In genomic region chr22:20175597-20175900, GRCh38 we compare ENCODE assay signal across 29 cellular contexts. TPM values are rescaled to one million over a fixed set of nuclear protein-coding genes. Genes with fewer than 3 reads are reported as not detected.
DNase-seq lines count a peak whose midpoint lies in the region; TF ChIP-seq lines count a peak whose summit lies in the region.
"Had no signal": no experiment of that assay in that cellular context is flagged by ENCODE, and none has a peak within 500 bp of the region (broad histone marks: within the 10 kb centered on the region; RNA-seq: fewer than 3 reads in every experiment).

No MANE protein-coding gene starts in this region.

- no peaks in the 10 kb centered on the region for H4K20me1 ChIP-seq in GM23248 (ENCODE audit: insufficient read depth)

- no peak overlapping the region for H3K27ac ChIP-seq in GM23248
- H3K27ac ChIP-seq: adrenal gland, esophagus squamous epithelium, parathyroid adenoma, right lobe of liver, SJCRH30, testis had no signal

- no peak overlapping the region for H2AFZ ChIP-seq in GM23248
- H2AFZ ChIP-seq: parathyroid adenoma had no signal

- H3K36me3 ChIP-seq in GM23248 (ENCODE audit: low read depth): no peaks in the 10 kb centered on the region
- H3K36me3 ChIP-seq: adrenal gland, esophagus squamous epithelium, right lobe of liver, SJCRH30 had no signal

- no peaks in the 10 kb centered on the region for H3K4me1 ChIP-seq in GM23248 (ENCODE audit: insufficient read depth)
- H3K4me1 ChIP-seq: adrenal gland, esophagus squamous epithelium, parathyroid adenoma had no signal

- H3K79me2 ChIP-seq in GM23248 (ENCODE audit: insufficient read depth): no peaks in the 10 kb centered on the region
- H3K79me2 ChIP-seq: parathyroid adenoma had no signal

- H3K4me2 ChIP-seq in GM23248 (ENCODE audit: unreplicated experiment): no peak overlapping the region

- H3K4me3 ChIP-seq in GM23248: no peak overlapping the region
- H3K4me3 ChIP-seq: adrenal gland, esophagus squamous epithelium, right lobe of liver, SJCRH30, testis had no signal

- H3F3A ChIP-seq in GM23248 (ENCODE audit: insufficient read depth): no peaks in the 10 kb centered on the region

- peaks cover 8% of the 10 kb centered on the region for H3K27me3 ChIP-seq in GM23248 (replicated peaks; ENCODE audit: insufficient read depth)
- H3K27me3 ChIP-seq: adrenal gland, right lobe of liver, testis had no signal

- TF ChIP-seq CTCF in AG09319 (IDR thresholded peaks at IDR 0.05; ENCODE audit: low read depth, low read length): peak; percentile 27

- H3K9me2 ChIP-seq in GM23248 (ENCODE audit: insufficient read depth): no peaks in the 10 kb centered on the region

- no peaks in the 10 kb centered on the region for H3K9me3 ChIP-seq in GM23248 (ENCODE audit: low read depth)
- H3K9me3 ChIP-seq: adrenal gland, esophagus squamous epithelium, right lobe of liver, SJCRH30, testis had no signal

- in situ Hi-C loops in GM23248 (cut with MboI): no loop called here

- H3K9ac ChIP-seq in GM23248: no peak overlapping the region
- H3K9ac ChIP-seq: parathyroid adenoma had no signal

- 26% methylated on average over 12 of the region's 12 CpGs for WGBS in GM23248 (ENCODE audit: low coverage in 1 of 2, low lambda C conversion rate in 2 of 2, missing lambda C conversion rate in 2 of 2), 2 experiments

- DNase-seq in AG09319 (ENCODE audit: extremely low read depth, low read depth) (peak; percentile 30), GM23248 (peak; percentile 25), RPMI7951 (ENCODE audit: low read depth) (peak; percentile 17), fibroblast of peridontal ligament (ENCODE audit: extremely low read depth) (peak; percentile 62), hippocampal formation (lab: John Stamatoyannopoulos, UW) (no peak)
- no peak for DNase-seq in stimulated activated naive CD4-positive, alpha-beta T cell treated with Interleukin-2 at 50 U/mL for 16 hours (lab: John Stamatoyannopoulos, UW)
- DNase-seq in activated T-cell treated with anti-CD3 and anti-CD28 coated beads, Interleukin-2, amount 50 U/mL, for 48 hours: no peak
- DNase-seq: activated CD4-positive, alpha-beta T cell treated with anti-CD3 and anti-CD28 coated beads for 36 hours; activated CD8-positive, alpha-beta memory T cell treated with anti-CD3 and anti-CD28 coated beads for 24 hours; activated T-cell treated with anti-CD3 and anti-CD28 coated beads, Interleukin-2, amount 50 U/mL, for 24 hours; adrenal gland; CD8-positive, alpha-beta T cell; cortex of kidney; DMS 273 treated with DMSO at 0.1 percent for 48 hours; esophagus squamous epithelium; kidney glomerular epithelial cell; mammary epithelial cell; NCI-H1048; NCI-H187; NCI-H345; right lobe of liver; stimulated activated CD4-positive, alpha-beta T cell treated with anti-CD3 and anti-CD28 coated beads, Interleukin-12 subunit alpha, Interleukin-12 subunit beta, amount 100 ng/mL, for 4 hours; stimulated activated CD4-positive, alpha-beta T cell treated with anti-CD3 and anti-CD28 coated beads, Interleukin-4, amount 100 ng/mL, for 4 hours; stimulated activated naive CD4-positive, alpha-beta T cell; testis had no signal

RNA-seq across cellular contexts. Expression of gene CCDC188, which starts 24.7 kb away (rescaled TPM):
- total RNA-seq in GM23248 (2014; rRNA removed; shearing (Covaris generic)): 0.76 and 1.8 TPM in 2 replicates
- polyA plus RNA-seq in GM23248 (2016; fragmentation: Nextera tagmentation; extraction: Ambion mirVana): 1.2 TPM in 2 replicates
- 0.68 TPM in 1 of 2 replicates, not detected in the other for total RNA-seq in RPMI7951 (2014; rRNA removed; shearing (Covaris generic))
- total RNA-seq: activated CD4-positive, alpha-beta T cell treated with anti-CD3 and anti-CD28 coated beads for 36 hours; bronchial epithelial cell; CD8-positive, alpha-beta T cell; right lobe of liver; SJCRH30 had no signal
- polyA plus RNA-seq: neural cell had no signal

RNA-seq across cellular contexts. Expression of gene ZDHHC8, which starts 43.9 kb away (rescaled TPM):
- total RNA-seq in GM23248 (2014; rRNA removed; shearing (Covaris generic)): 18.7 and 22.8 TPM in 2 replicates
- polyA plus RNA-seq in GM23248 (2016; fragmentation: Nextera tagmentation; extraction: Ambion mirVana): 13.0 and 16.1 TPM in 2 replicates
- total RNA-seq in RPMI7951 (2014; rRNA removed; shearing (Covaris generic)): 3.4 TPM in 2 replicates

RNA-seq across cellular contexts. Expression of gene TRMT2A, which starts 58.5 kb away (rescaled TPM):
- total RNA-seq in GM23248 (2014; rRNA removed; shearing (Covaris generic)): 72.0 and 79.0 TPM in 2 replicates
- 38.1 and 42.2 TPM in 2 replicates for polyA plus RNA-seq in GM23248 (2016; fragmentation: Nextera tagmentation; extraction: Ambion mirVana)
- total RNA-seq in RPMI7951 (2014; rRNA removed; shearing (Covaris generic)): 14.7 and 16.2 TPM in 2 replicates

RNA-seq across cellular contexts. Expression of gene RANBP1, which starts 59.6 kb away (rescaled TPM):
- 195 and 233 TPM in 2 replicates for total RNA-seq in GM23248 (2014; rRNA removed; shearing (Covaris generic))
- polyA plus RNA-seq in GM23248 (2016; fragmentation: Nextera tagmentation; extraction: Ambion mirVana): 252 and 253 TPM in 2 replicates
- total RNA-seq in RPMI7951 (2014; rRNA removed; shearing (Covaris generic)): 528 and 684 TPM in 2 replicates

Comparison
In these comparisons a context has a peak if more than half of its experiments do, and no peak if none do; other contexts are left out.
1. DNase-seq: peak in AG09319 (single experiment), GM23248 (single experiment), RPMI7951 (single experiment) and fibroblast of peridontal ligament (single experiment); none in stimulated activated naive CD4-positive, alpha-beta T cell treated with Interleukin-2 at 50 U/mL for 16 hours (single experiment), activated T-cell treated with anti-CD3 and anti-CD28 coated beads, Interleukin-2, amount 50 U/mL, for 48 hours (0 of 2) and hippocampal formation (0 of 2).